ENCODE assay signal across 8 cellular contexts in genomic region chr20:36467076-36467999, GRCh38.
DNase-seq lines count a peak whose midpoint lies in the region; ATAC-seq, FAIRE-seq and TF ChIP-seq lines count a peak whose summit lies in the region.

No MANE protein-coding gene starts in this region.

- H3K36me3 Mint-ChIP-seq in MCF 10A (ENCODE audit: insufficient read depth, unreplicated experiment): peaks cover 4% of the 10 kb centered on the region
- peaks cover 3% of the 10 kb centered on the region for H3K36me3 Mint-ChIP-seq in stimulated activated naive CD8-positive, alpha-beta T cell treated with anti-CD3 and anti-CD28 coated beads, Interleukin-15, Interleukin-2, amounts not matched to agents 100 ng/mL and 50 ng/mL, for 24 hours (ENCODE audit: low read depth)

- in situ Hi-C loops in HepG2 (cut with HindIII; ENCODE audit: extremely low pct_ligation_motif_present, low pct_unique_long_range_greater_than_20kb): no loop called here

- TF ChIP-seq POLR2A in HepG2 (IDR thresholded peaks at IDR 0.05; ENCODE audit: insufficient read depth in 1 of 2, low read depth in 2 of 2, low read length in 2 of 2): no peak; a peak in 1 of 4 replicates

- H3K9me2 ChIP-seq in SK-N-SH: no peaks in the 10 kb centered on the region

- TF ChIP-seq EP300 in SK-N-SH (IDR thresholded peaks at IDR 0.05; ENCODE audit: borderline replicate concordance in 1 of 2, low read depth in 1 of 2, low read length in 1 of 2) (no peak), HepG2 (IDR thresholded peaks at IDR 0.05; ENCODE audit: low read depth in 2 of 2, low read length in 2 of 2) (no peak), HepG2 (CRISPR knock-in tag; IDR thresholded peaks at IDR 0.05; ENCODE audit: borderline replicate concordance) (no peak)

- H3K4me3 Mint-ChIP-seq in MCF 10A (ENCODE audit: unreplicated experiment): no peak overlapping the region
- H3K4me3 Mint-ChIP-seq in stimulated activated naive CD8-positive, alpha-beta T cell treated with anti-CD3 and anti-CD28 coated beads, Interleukin-15, Interleukin-2, amounts not matched to agents 100 ng/mL and 50 ng/mL, for 24 hours: peak overlapping the region; percentile 25

- peaks cover 78 to 100% (median 98%) of the 10 kb centered on the region in 11 experiments for H4K20me1 ChIP-seq in BLaER1 treated with 17β-estradiol and CSF1 and Interleukin-3, amounts not matched to agents 10 nM and 100 nM
- H4K20me1 ChIP-seq in KMS-11 (ENCODE audit: insufficient read depth) (no peaks in the 10 kb centered on the region), SK-N-SH (ENCODE audit: insufficient read depth) (peaks cover 100% of the 10 kb centered on the region), HepG2 (ENCODE audit: insufficient read depth, low read length) (peaks cover 44% of the 10 kb centered on the region)

- no peak for FAIRE-seq in HepG2 (lab: Jason Lieb, UNC)

- H3K4me3 ChIP-seq in BLaER1 treated with 17β-estradiol and CSF1 and Interleukin-3, amounts not matched to agents 10 nM and 100 nM: no peak overlapping the region; a peak in 1 of 20 replicates
- H3K4me3 ChIP-seq in KMS-11 (IDR thresholded peaks at IDR 0.05; ENCODE audit: insufficient read depth, low read depth, low read length) (no peak overlapping the region), SK-N-SH (ENCODE audit: low read depth in 2 of 2, low read length in 1 of 2) (no peak overlapping the region), HepG2 (replicated peaks in 1 of 3; ENCODE audit: insufficient read depth in 1 of 3, low read depth in 2 of 3, low read length in 3 of 3) (no peak overlapping the region)

- H3K36me3 ChIP-seq in BLaER1 treated with 17β-estradiol and CSF1 and Interleukin-3, amounts not matched to agents 10 nM and 100 nM: peaks cover 0 to 20% (median 8%) of the 10 kb centered on the region in 11 experiments; a peak in 10 of 22 replicates
- no peaks in the 10 kb centered on the region for H3K36me3 ChIP-seq in KMS-11 (ENCODE audit: insufficient read depth)
- H3K36me3 ChIP-seq in SK-N-SH (replicated peaks in 1 of 2; ENCODE audit: control insufficient read depth in 1 of 2, insufficient read depth in 2 of 2, low read length in 1 of 2): peaks cover 0 to 3% of the 10 kb centered on the region in 2 experiments
- peaks cover 0 to 4% of the 10 kb centered on the region in 2 experiments; a peak in 2 of 5 replicates for H3K36me3 ChIP-seq in HepG2 (replicated peaks in 1 of 2; ENCODE audit: control insufficient read depth in 1 of 2, insufficient read depth in 2 of 2, low read length in 2 of 2)

- TF ChIP-seq CTCF in KMS-11 (conservative IDR thresholded peaks at IDR 0.05; ENCODE audit: low read depth, low read length): no peak
- TF ChIP-seq CTCF in SK-N-SH (IDR thresholded peaks at IDR 0.05): no peak
- no peak for TF ChIP-seq CTCF in MCF 10A (IDR thresholded peaks at IDR 0.05; ENCODE audit: unreplicated experiment)
- no peak for TF ChIP-seq CTCF in HepG2 (CRISPR knock-in tag; IDR thresholded peaks at IDR 0.05)

- ATAC-seq in HepG2 (no peak), HG02852 (IDR thresholded peaks at IDR 0.05; ENCODE audit: unreplicated experiment) (no peak), GM18511 (IDR thresholded peaks at IDR 0.05; ENCODE audit: unreplicated experiment) (no peak)

- no TSS peak for BruUV-seq in MCF 10A (replicated peaks; lab: Mats Ljungman, UMichigan)
- no TSS peak for BruUV-seq in HepG2 (replicated peaks; lab: Mats Ljungman, UMichigan)

- peak overlapping the region in 1 of 11 experiments; percentile 47; a peak in 1 of 22 replicates for H3K9ac ChIP-seq in BLaER1 treated with 17β-estradiol and CSF1 and Interleukin-3, amounts not matched to agents 10 nM and 100 nM
- H3K9ac ChIP-seq in KMS-11: peak overlapping the region; percentile 43; the same call in 1 of the 2 replicates
- H3K9ac ChIP-seq in SK-N-SH: no peak overlapping the region
- H3K9ac ChIP-seq in HepG2 (ENCODE audit: insufficient read depth, low read depth, low read length): peak overlapping the region; percentile 46

- peak overlapping the region in 1 of 11 experiments; percentile 0; a peak in 1 of 22 replicates for H3K27ac ChIP-seq in BLaER1 treated with 17β-estradiol and CSF1 and Interleukin-3, amounts not matched to agents 10 nM and 100 nM
- H3K27ac ChIP-seq in KMS-11 (peak overlapping the region; percentile 47), SK-N-SH (ENCODE audit: low read depth in 2 of 2, low read length in 1 of 2) (peak overlapping the region; percentile 18 to 73; a peak in 3 of 4 replicates), HepG2 (ENCODE audit: extremely low read length, insufficient read depth, low read length) (peak overlapping the region; percentile 79)

- peaks cover 29% of the 10 kb centered on the region for H3K4me1 Mint-ChIP-seq in MCF 10A (ENCODE audit: insufficient read depth, unreplicated experiment)
- peaks cover 83% of the 10 kb centered on the region for H3K4me1 Mint-ChIP-seq in stimulated activated naive CD8-positive, alpha-beta T cell treated with anti-CD3 and anti-CD28 coated beads, Interleukin-15, Interleukin-2, amounts not matched to agents 100 ng/mL and 50 ng/mL, for 24 hours (ENCODE audit: low read depth)

- peaks cover 94 to 100% (median 96%) of the 10 kb centered on the region in 10 experiments for H3K4me1 ChIP-seq in BLaER1 treated with 17β-estradiol and CSF1 and Interleukin-3, amounts not matched to agents 10 nM and 100 nM
- peaks cover 89% of the 10 kb centered on the region for H3K4me1 ChIP-seq in KMS-11 (ENCODE audit: low read depth, poor library complexity, severe bottlenecking)
- H3K4me1 ChIP-seq in SK-N-SH (ENCODE audit: control insufficient read depth in 1 of 2, insufficient read depth in 2 of 2, low read depth in 1 of 2, low read length in 1 of 2): peaks cover 58 to 68% of the 10 kb centered on the region in 2 experiments
- H3K4me1 ChIP-seq in HepG2 (ENCODE audit: insufficient read depth, low read length): peaks cover 98% of the 10 kb centered on the region

- peak overlapping the region; percentile 49 to 99 (median 84) for H3K4me2 ChIP-seq in BLaER1 treated with 17β-estradiol and CSF1 and Interleukin-3, amounts not matched to agents 10 nM and 100 nM
- peak overlapping the region; percentile 95 for H3K4me2 ChIP-seq in KMS-11
- 0 out of 2 replicates have a peak overlapping the region, but pooled peaks have one; percentile 25 for H3K4me2 ChIP-seq in SK-N-SH
- peak overlapping the region; percentile 76 for H3K4me2 ChIP-seq in HepG2 (ENCODE audit: low read depth, low read length)

- H3F3A ChIP-seq in SK-N-SH (replicated peaks; ENCODE audit: insufficient read depth): peaks cover 24% of the 10 kb centered on the region

- no peaks in the 10 kb centered on the region for H3K27me3 ChIP-seq in BLaER1 treated with 17β-estradiol and CSF1 and Interleukin-3, amounts not matched to agents 10 nM and 100 nM
- H3K27me3 ChIP-seq in KMS-11 (ENCODE audit: insufficient read depth, low read depth) (no peaks in the 10 kb centered on the region), SK-N-SH (ENCODE audit: insufficient read depth) (no peaks in the 10 kb centered on the region), HepG2 (ENCODE audit: control insufficient read depth in 1 of 2, insufficient read depth in 2 of 2, low read length in 2 of 2) (no peaks in the 10 kb centered on the region)

- H3K9me3 Mint-ChIP-seq in MCF 10A (ENCODE audit: unreplicated experiment): no peaks in the 10 kb centered on the region
- no peaks in the 10 kb centered on the region for H3K9me3 Mint-ChIP-seq in stimulated activated naive CD8-positive, alpha-beta T cell treated with anti-CD3 and anti-CD28 coated beads, Interleukin-15, Interleukin-2, amounts not matched to agents 100 ng/mL and 50 ng/mL, for 24 hours

- peak overlapping the region; percentile 29 for H3K27ac Mint-ChIP-seq in MCF 10A (ENCODE audit: low read depth, unreplicated experiment)
- peak overlapping the region; percentile 68 for H3K27ac Mint-ChIP-seq in stimulated activated naive CD8-positive, alpha-beta T cell treated with anti-CD3 and anti-CD28 coated beads, Interleukin-15, Interleukin-2, amounts not matched to agents 100 ng/mL and 50 ng/mL, for 24 hours

- no peaks in the 10 kb centered on the region for H3K27me3 Mint-ChIP-seq in MCF 10A (ENCODE audit: insufficient read depth, unreplicated experiment)
- H3K27me3 Mint-ChIP-seq in stimulated activated naive CD8-positive, alpha-beta T cell treated with anti-CD3 and anti-CD28 coated beads, Interleukin-15, Interleukin-2, amounts not matched to agents 100 ng/mL and 50 ng/mL, for 24 hours: no peaks in the 10 kb centered on the region

- H3K9me3 ChIP-seq in BLaER1 treated with 17β-estradiol and CSF1 and Interleukin-3, amounts not matched to agents 10 nM and 100 nM (replicated peaks in 1 of 11): no peaks in the 10 kb centered on the region
- no peaks in the 10 kb centered on the region for H3K9me3 ChIP-seq in SK-N-SH
- H3K9me3 ChIP-seq in HepG2 (ENCODE audit: low read length): no peaks in the 10 kb centered on the region

- DNase-seq in SK-N-SH (no peak), MCF 10A (ENCODE audit: unreplicated experiment) (peak; percentile 55), HepG2 (ENCODE audit: low spot score) (no peak)

- peaks cover 46% of the 10 kb centered on the region; the same call in 1 of the 2 replicates for H3K79me2 ChIP-seq in KMS-11 (ENCODE audit: insufficient read depth, low read depth)
- peaks cover 100% of the 10 kb centered on the region for H3K79me2 ChIP-seq in SK-N-SH (ENCODE audit: insufficient read depth)
- peaks cover 60% of the 10 kb centered on the region for H3K79me2 ChIP-seq in HepG2 (ENCODE audit: insufficient read depth, low read length)

- WGBS in SK-N-SH (ENCODE audit: low lambda C conversion rate): 60% methylated on average over 8 of the region's 8 CpGs
- WGBS in HepG2 (ENCODE audit: low lambda C conversion rate): 67% methylated on average over 8 of the region's 8 CpGs

- intact Hi-C loops in MCF 10A (cut with micrococcal nuclease): no loop called here
- intact Hi-C loops in HepG2 (cut with micrococcal nuclease; ENCODE audit: unreplicated experiment): loop anchor here (10.0 kb wide), 1 partner anchor 107 kb away; the partner anchor contains the start of gene TGIF2

- CTCF ChIA-PET in SK-N-SH (lab: Yijun Ruan, JAX): interaction anchor here (1.9 kb wide), 1 partner anchor 28 kb away, joined by 8 read pairs; no protein-coding TSS in a partner anchor
- CTCF ChIA-PET in MCF 10A (lab: Yijun Ruan, JAX): interaction anchor here (1.0 to 1.7 kb wide), 3 partner anchors 28 to 287 kb away, joined by 3 to 7 read pairs (median 4); no protein-coding TSS in a partner anchor
- CTCF ChIA-PET in HepG2 (lab: Yijun Ruan, JAX; ENCODE audit: low intra/inter-chr PET ratio, low total read pairs): no interaction called here

- H2AFZ ChIP-seq in KMS-11 (ENCODE audit: low read depth) (peak overlapping the region; percentile 6; the same call in 1 of the 2 replicates), SK-N-SH (ENCODE audit: low read depth) (no peak overlapping the region), HepG2 (ENCODE audit: low read length) (no peak overlapping the region)

- POLR2A ChIA-PET in SK-N-SH (lab: Yijun Ruan, JAX): no interaction called here
- POLR2A ChIA-PET in MCF 10A (lab: Yijun Ruan, JAX): interaction anchor here (1.6 kb wide), 1 partner anchor 138 kb away, joined by 6 read pairs; the partner anchor contains the start of gene RAB5IF
- POLR2A ChIA-PET in HepG2 (lab: Yijun Ruan, JAX): no interaction called here

- TF ChIP-seq RAD21 in SK-N-SH (IDR thresholded peaks at IDR 0.05; ENCODE audit: low read length): no peak
- TF ChIP-seq RAD21 in HepG2 (CRISPR knock-in tag; IDR thresholded peaks at IDR 0.05): no peak

Comparison
In these comparisons a context has a peak if more than half of its experiments do, and no peak if none do; other contexts are left out.
1. H3K4me2 ChIP-seq: peak in every context shown above with its lines; median percentile 95 in KMS-11; 84 in BLaER1 treated with 17β-estradiol and CSF1 and Interleukin-3, amounts not matched to agents 10 nM and 100 nM; 76 in HepG2; 25 in SK-N-SH.